Comparison of ENCODE assay signal across 19 cellular contexts in the genomic region with DNA sequence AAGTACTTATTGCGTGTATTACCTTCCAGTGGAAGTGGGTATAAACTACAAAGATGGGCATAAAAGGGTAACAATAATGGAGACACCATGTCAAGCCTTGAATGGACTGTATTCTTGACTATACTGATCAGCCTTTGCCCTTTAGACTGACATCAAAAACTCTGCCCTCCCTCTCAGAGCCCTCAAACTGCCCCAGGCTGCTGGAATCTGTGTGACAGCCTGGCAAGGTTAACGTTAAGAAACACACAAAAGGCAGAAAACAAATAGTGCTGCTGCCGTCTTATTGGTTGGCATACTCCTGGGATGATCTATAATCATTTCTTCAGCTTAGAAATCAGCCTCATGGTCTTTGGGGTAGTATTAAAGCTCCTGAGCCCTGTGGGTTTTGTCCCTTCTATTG.
"Had no signal": no experiment of that assay in that cellular context is flagged by ENCODE, and none has a peak within 500 bp of the region (broad histone marks: within the 10 kb centered on the region; RNA-seq: fewer than 3 reads in every experiment).

No MANE protein-coding gene starts in this region.

- DNase-seq: activated CD4-positive, alpha-beta T cell treated with anti-CD3 and anti-CD28 coated beads, Interleukin-2, amount 50 U/mL, for 4 hours; activated CD4-positive, CD25-positive, alpha-beta regulatory T cell treated with anti-CD3 and anti-CD28 coated beads, Interleukin-2, amount 50 U/mL, for 72 hours; activated gamma-delta T cell treated with Interleukin-2 at 50 U/mL for 16 hours; activated T-cell treated with anti-CD3 and anti-CD28 coated beads for 4 hours; foreskin melanocyte; hypothalamus; sigmoid colon; spleen; stimulated activated naive B cell treated with anti-CD40 and anti-IgM and Interleukin-4, amounts not matched to agents 10 μg/mL and 1 μg/mL and 100 μg/mL, for 72 hours; SW 1271; T-helper 2 cell; upper lobe of right lung had no signal

- H3K4me1 Mint-ChIP-seq: stimulated activated naive B cell treated with anti-CD40 and anti-IgM and Interleukin-4, amounts not matched to agents 10 μg/mL and 1 μg/mL and 100 μg/mL, for 72 hours had no signal

- H3K27me3 ChIP-seq: sigmoid colon, spleen, upper lobe of right lung had no signal

- H3K27ac ChIP-seq: sigmoid colon, spleen, thoracic aorta, upper lobe of right lung, VCaP had no signal

- H3K27ac Mint-ChIP-seq: activated naive CD4-positive, alpha-beta T cell treated with anti-CD3 and anti-CD28 coated beads, Interleukin-2, amount 50 U/mL, for 72 hours; activated T-helper 1 cell treated with anti-CD3 and anti-CD28 coated beads, Interleukin-12 subunit alpha, Interleukin-12 subunit beta, Interleukin-2, Interleukin-4 antibody, amounts not matched to agents 30 ng/mL and 10 ng/mL and 1 ng/mL, durations not matched to agents 14 hours and 24 hours and 36 hours; dendritic cell treated with granulocyte-macrophage colony-stimulating factor and Interleukin-4, amounts not matched to agents 40 ng/mL and 50 ng/mL, for 4 days; natural killer cell treated with Interleukin-12 subunit alpha and Interleukin-12 subunit beta and Interleukin-15 and Interleukin-18, amount 100 ng/mL, for 72 hours; stimulated activated naive B cell treated with anti-CD40 and anti-IgM and Interleukin-4, amounts not matched to agents 10 μg/mL and 1 μg/mL and 100 μg/mL, for 72 hours had no signal

- H3K4me3 Mint-ChIP-seq: activated T-helper 1 cell treated with anti-CD3 and anti-CD28 coated beads, Interleukin-12 subunit alpha, Interleukin-12 subunit beta, Interleukin-2, Interleukin-4 antibody, amounts not matched to agents 30 ng/mL and 10 ng/mL and 1 ng/mL, durations not matched to agents 14 hours and 24 hours and 36 hours; dendritic cell treated with granulocyte-macrophage colony-stimulating factor and Interleukin-4, amounts not matched to agents 40 ng/mL and 50 ng/mL, for 4 days; natural killer cell treated with Interleukin-12 subunit alpha and Interleukin-12 subunit beta and Interleukin-15 and Interleukin-18, amount 100 ng/mL, for 72 hours; stimulated activated naive B cell treated with anti-CD40 and anti-IgM and Interleukin-4, amounts not matched to agents 10 μg/mL and 1 μg/mL and 100 μg/mL, for 72 hours had no signal

- ATAC-seq: activated naive CD4-positive, alpha-beta T cell treated with anti-CD3 and anti-CD28 coated beads, Interleukin-2, amount 50 U/mL, for 72 hours; natural killer cell treated with Interleukin-12 subunit alpha and Interleukin-12 subunit beta and Interleukin-15 and Interleukin-18, amount 100 ng/mL, for 72 hours; stimulated activated naive B cell treated with anti-CD40 and anti-IgM and Interleukin-4, amounts not matched to agents 10 μg/mL and 1 μg/mL and 100 μg/mL, for 72 hours; upper lobe of right lung had no signal

- H3K27me3 Mint-ChIP-seq: dendritic cell treated with granulocyte-macrophage colony-stimulating factor and Interleukin-4, amounts not matched to agents 40 ng/mL and 50 ng/mL, for 4 days; natural killer cell treated with Interleukin-12 subunit alpha and Interleukin-12 subunit beta and Interleukin-15 and Interleukin-18, amount 100 ng/mL, for 72 hours; stimulated activated naive B cell treated with anti-CD40 and anti-IgM and Interleukin-4, amounts not matched to agents 10 μg/mL and 1 μg/mL and 100 μg/mL, for 72 hours had no signal

- H3K4me1 ChIP-seq: sigmoid colon, spleen, upper lobe of right lung had no signal

- H3K4me3 ChIP-seq: lung, sigmoid colon, spleen, thoracic aorta, upper lobe of right lung had no signal

- H3K36me3 Mint-ChIP-seq: activated naive CD4-positive, alpha-beta T cell treated with anti-CD3 and anti-CD28 coated beads, Interleukin-2, amount 50 U/mL, for 72 hours; natural killer cell treated with Interleukin-12 subunit alpha and Interleukin-12 subunit beta and Interleukin-15 and Interleukin-18, amount 100 ng/mL, for 72 hours; stimulated activated naive B cell treated with anti-CD40 and anti-IgM and Interleukin-4, amounts not matched to agents 10 μg/mL and 1 μg/mL and 100 μg/mL, for 72 hours had no signal

- H3K36me3 ChIP-seq: sigmoid colon, spleen, thoracic aorta, upper lobe of right lung had no signal

- H3K9me3 ChIP-seq: sigmoid colon, spleen, thoracic aorta, upper lobe of right lung had no signal

- H3K9me3 Mint-ChIP-seq: dendritic cell treated with granulocyte-macrophage colony-stimulating factor and Interleukin-4, amounts not matched to agents 40 ng/mL and 50 ng/mL, for 4 days; stimulated activated naive B cell treated with anti-CD40 and anti-IgM and Interleukin-4, amounts not matched to agents 10 μg/mL and 1 μg/mL and 100 μg/mL, for 72 hours had no signal
